In genomic region chr9:85586684-85587083, GRCh38 we compare ENCODE assay signal across 10 cellular contexts.
"Had no signal": no experiment of that assay in that cellular context is flagged by ENCODE, and none has a peak within 500 bp of the region (broad histone marks: within the 10 kb centered on the region; RNA-seq: fewer than 3 reads in every experiment).

No MANE protein-coding gene starts in this region.

- H3K9me3 ChIP-seq: HAP-1 had no signal

- H3K36me3 ChIP-seq: HAP-1 had no signal

- H3K9me3 Mint-ChIP-seq: HFFc6 had no signal

- H3K9ac ChIP-seq: GM23248 had no signal

- H3K27ac Mint-ChIP-seq: HFFc6 had no signal

- DNase-seq: GM23248, GOT3, H7, HFFc6, IMR-90, KG1 had no signal

- H2AFZ ChIP-seq: GM23248 had no signal

- ATAC-seq: HCT116, K562 had no signal

- H3K4me3 Mint-ChIP-seq: HFFc6 had no signal

- FAIRE-seq: K562 had no signal

- H3K27ac ChIP-seq: GM23248, HL-60 had no signal

- H3K4me3 ChIP-seq: GM23248, HAP-1, K562 had no signal
